In genomic region chr2:180759631-180760030, GRCh38 we compare ENCODE assay signal across 8 cellular contexts.
"Had no signal": no experiment of that assay in that cellular context is flagged by ENCODE, and none has a peak within 500 bp of the region (broad histone marks: within the 10 kb centered on the region; RNA-seq: fewer than 3 reads in every experiment).

No MANE protein-coding gene starts in this region.

- H3K27ac Mint-ChIP-seq: IgD-negative memory B cell had no signal

- FAIRE-seq: HepG2, HTR-8/SVneo, K562 had no signal

- DNase-seq: IMR-90, KBM-7, KG1 had no signal

- H3K27ac ChIP-seq: HL-60 had no signal

- H3K4me3 Mint-ChIP-seq: IgD-negative memory B cell had no signal

- H3K4me3 ChIP-seq: K562 had no signal

- H3K4me1 Mint-ChIP-seq: IgD-negative memory B cell had no signal

- H3K36me3 Mint-ChIP-seq: IgD-negative memory B cell had no signal
